ENCODE assay signal across 9 cellular contexts in the genomic region with DNA sequence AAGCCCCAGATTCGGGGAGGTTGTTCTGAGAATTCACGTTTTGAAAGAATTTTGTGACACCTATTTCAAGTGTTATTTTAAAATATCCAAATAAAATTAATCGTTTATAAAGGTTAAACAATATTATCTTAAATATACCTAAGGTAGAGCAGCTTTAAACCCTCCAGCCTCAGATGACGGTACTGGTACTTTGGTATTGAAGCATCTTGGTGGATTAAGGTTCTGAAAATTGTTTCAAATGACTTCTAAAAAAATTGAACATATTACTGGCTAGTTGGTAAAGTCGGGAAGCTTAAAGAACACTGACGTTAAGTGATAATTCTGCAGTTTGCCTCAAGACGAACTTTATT. TPM values are rescaled to one million over a fixed set of nuclear protein-coding genes. Genes with fewer than 3 reads are reported as not detected.
DNase-seq lines count a peak whose midpoint lies in the region; ATAC-seq and TF ChIP-seq lines count a peak whose summit lies in the region.
"Had no signal": no experiment of that assay in that cellular context is flagged by ENCODE, and none has a peak within 500 bp of the region (broad histone marks: within the 10 kb centered on the region; RNA-seq: fewer than 3 reads in every experiment).

No MANE protein-coding gene starts in this region.

- no peak for TF ChIP-seq CTCF in MM.1S (IDR thresholded peaks at IDR 0.05; ENCODE audit: low read length)
- no peak for TF ChIP-seq CTCF in neural cell (IDR thresholded peaks at IDR 0.05; ENCODE audit: poor library complexity, severe bottlenecking)

- H3K79me2 ChIP-seq in MM.1S (ENCODE audit: low read length) (peaks cover 22% of the 10 kb centered on the region), neural cell (replicated peaks; ENCODE audit: insufficient read depth, low read length) (peaks cover 4% of the 10 kb centered on the region)

- H3K36me3 ChIP-seq in BLaER1 = peaks cover 35% of the 10 kb centered on the region
- peaks cover 20% of the 10 kb centered on the region; the same call in 1 of the 2 replicates for H3K36me3 ChIP-seq in MM.1S (replicated peaks; ENCODE audit: insufficient read depth, low read length)
- peaks cover 6 to 31% of the 10 kb centered on the region in 2 donors for H3K36me3 ChIP-seq in duodenal mucosa (ENCODE audit: control insufficient read depth in 1 of 2, insufficient read depth in 2 of 2, low read length in 2 of 2)
- H3K36me3 ChIP-seq in neural cell (ENCODE audit: insufficient read depth, low read length) = peaks cover 12% of the 10 kb centered on the region

- no peak for TF ChIP-seq POLR2A in erythroblast (IDR thresholded peaks at IDR 0.05; ENCODE audit: low read length)

- H3K27me3 ChIP-seq in BLaER1 (no peaks in the 10 kb centered on the region), MM.1S (replicated peaks; ENCODE audit: insufficient read depth, low read length) (no peaks in the 10 kb centered on the region), duodenal mucosa (ENCODE audit: control insufficient read depth in 1 of 2, insufficient read depth in 2 of 2, low read length in 2 of 2) (no peaks in the 10 kb centered on the region), neural cell (ENCODE audit: insufficient read depth, low read depth, low read length) (no peaks in the 10 kb centered on the region)

- ATAC-seq in activated CD4-positive, CD25-positive, alpha-beta regulatory T cell treated with anti-CD3 and anti-CD28 coated beads, Interleukin-2, amount 50 U/mL, for 24 hours = no peak

- peak overlapping the region; percentile 76 for H3K4me3 ChIP-seq in BLaER1
- peak overlapping the region; percentile 80 for H3K4me3 ChIP-seq in MM.1S (ENCODE audit: low read length)
- peak overlapping the region; percentile 87 to 99 for H3K4me3 ChIP-seq in duodenal mucosa (ENCODE audit: low read depth in 1 of 2, low read length in 2 of 2)
- peak overlapping the region; percentile 74 for H3K4me3 ChIP-seq in neural cell (ENCODE audit: low read length)

- DNase-seq in MM.1S (no peak), erythroblast (lab: John Stamatoyannopoulos, UW) (no peak), kidney glomerular epithelial cell (lab: John Stamatoyannopoulos, UW) (no peak), OCI-M1 (lab: John Stamatoyannopoulos, UW) (no peak)
- DNase-seq: NCI-H1436 treated with DMSO at 0.1 percent for 48 hours had no signal

- H3K9me2 ChIP-seq in MM.1S (replicated peaks; ENCODE audit: insufficient read depth, low read length) = no peaks in the 10 kb centered on the region
- no peaks in the 10 kb centered on the region for H3K9me2 ChIP-seq in neural cell (ENCODE audit: insufficient read depth, low read length)

- TF ChIP-seq EP300 in neural cell (conservative IDR thresholded peaks at IDR 0.05; ENCODE audit: poor library complexity, severe bottlenecking) = peak; percentile 2

- H3K4me2 ChIP-seq in BLaER1 (peak overlapping the region; percentile 94), MM.1S (ENCODE audit: low read depth, low read length) (peak overlapping the region; percentile 58; the same call in 1 of the 2 replicates), neural cell (ENCODE audit: low read length) (no peak overlapping the region)

- peaks cover 19% of the 10 kb centered on the region for H3K4me1 ChIP-seq in BLaER1
- no peaks in the 10 kb centered on the region for H3K4me1 ChIP-seq in MM.1S (ENCODE audit: low read length)
- peaks cover 10 to 11% of the 10 kb centered on the region in 2 donors for H3K4me1 ChIP-seq in duodenal mucosa (ENCODE audit: control insufficient read depth in 1 of 2, insufficient read depth in 2 of 2, low read length in 2 of 2)

- H3K9me3 ChIP-seq in BLaER1 = no peaks in the 10 kb centered on the region
- H3K9me3 ChIP-seq in MM.1S (replicated peaks; ENCODE audit: insufficient read depth, low read length) = no peaks in the 10 kb centered on the region
- H3K9me3 ChIP-seq in duodenal mucosa (ENCODE audit: control insufficient read depth in 1 of 2, low read length in 2 of 2) = no peaks in the 10 kb centered on the region
- H3K9me3 ChIP-seq in neural cell (ENCODE audit: low read length) = no peaks in the 10 kb centered on the region

- peak overlapping the region; percentile 82 for H2AFZ ChIP-seq in MM.1S (ENCODE audit: low read length)
- H2AFZ ChIP-seq in neural cell (ENCODE audit: low read depth, low read length) = peak overlapping the region; percentile 71

- H4K20me1 ChIP-seq in BLaER1 (no peaks in the 10 kb centered on the region), MM.1S (ENCODE audit: insufficient read depth, low read length) (no peaks in the 10 kb centered on the region), neural cell (ENCODE audit: insufficient read depth) (no peaks in the 10 kb centered on the region)

- H3K9ac ChIP-seq in BLaER1 (no peak overlapping the region), MM.1S (ENCODE audit: low read length) (peak overlapping the region; percentile 87; the same call in 1 of the 2 replicates), duodenal mucosa (ENCODE audit: low read depth in 1 of 2, low read length in 2 of 2) (no peak overlapping the region), neural cell (ENCODE audit: low read length) (peak overlapping the region; percentile 76)

- H3K27ac ChIP-seq in BLaER1 (0 out of 2 replicates have a peak overlapping the region, but pooled peaks have one; percentile 82), MM.1S (ENCODE audit: low read length) (peak overlapping the region; percentile 91; the same call in 1 of the 2 replicates), duodenal mucosa (ENCODE audit: low read depth, low read length) (no peak overlapping the region), neural cell (ENCODE audit: low read length) (no peak overlapping the region)

- H3F3A ChIP-seq in MM.1S (ENCODE audit: insufficient read depth, low read length) (peaks cover 10% of the 10 kb centered on the region; the same call in 1 of the 2 replicates), neural cell (ENCODE audit: insufficient read depth, low read length, poor library complexity, severe bottlenecking) (no peaks in the 10 kb centered on the region)

- TF ChIP-seq RAD21 in neural cell (conservative IDR thresholded peaks at IDR 0.05) = no peak

TF ChIP-seq in neural cell, 6 proteins besides CTCF, POLR2A, EP300 and RAD21:
- TF ChIP-seq, protein P1, sequence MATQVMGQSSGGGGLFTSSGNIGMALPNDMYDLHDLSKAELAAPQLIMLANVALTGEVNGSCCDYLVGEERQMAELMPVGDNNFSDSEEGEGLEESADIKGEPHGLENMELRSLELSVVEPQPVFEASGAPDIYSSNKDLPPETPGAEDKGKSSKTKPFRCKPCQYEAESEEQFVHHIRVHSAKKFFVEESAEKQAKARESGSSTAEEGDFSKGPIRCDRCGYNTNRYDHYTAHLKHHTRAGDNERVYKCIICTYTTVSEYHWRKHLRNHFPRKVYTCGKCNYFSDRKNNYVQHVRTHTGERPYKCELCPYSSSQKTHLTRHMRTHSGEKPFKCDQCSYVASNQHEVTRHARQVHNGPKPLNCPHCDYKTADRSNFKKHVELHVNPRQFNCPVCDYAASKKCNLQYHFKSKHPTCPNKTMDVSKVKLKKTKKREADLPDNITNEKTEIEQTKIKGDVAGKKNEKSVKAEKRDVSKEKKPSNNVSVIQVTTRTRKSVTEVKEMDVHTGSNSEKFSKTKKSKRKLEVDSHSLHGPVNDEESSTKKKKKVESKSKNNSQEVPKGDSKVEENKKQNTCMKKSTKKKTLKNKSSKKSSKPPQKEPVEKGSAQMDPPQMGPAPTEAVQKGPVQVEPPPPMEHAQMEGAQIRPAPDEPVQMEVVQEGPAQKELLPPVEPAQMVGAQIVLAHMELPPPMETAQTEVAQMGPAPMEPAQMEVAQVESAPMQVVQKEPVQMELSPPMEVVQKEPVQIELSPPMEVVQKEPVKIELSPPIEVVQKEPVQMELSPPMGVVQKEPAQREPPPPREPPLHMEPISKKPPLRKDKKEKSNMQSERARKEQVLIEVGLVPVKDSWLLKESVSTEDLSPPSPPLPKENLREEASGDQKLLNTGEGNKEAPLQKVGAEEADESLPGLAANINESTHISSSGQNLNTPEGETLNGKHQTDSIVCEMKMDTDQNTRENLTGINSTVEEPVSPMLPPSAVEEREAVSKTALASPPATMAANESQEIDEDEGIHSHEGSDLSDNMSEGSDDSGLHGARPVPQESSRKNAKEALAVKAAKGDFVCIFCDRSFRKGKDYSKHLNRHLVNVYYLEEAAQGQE (IDR thresholded peaks at IDR 0.05; ENCODE audit: borderline replicate concordance) = no peak
- no peak for TF ChIP-seq EZH2 (IDR thresholded peaks at IDR 0.05; ENCODE audit: borderline replicate concordance, insufficient read depth, low read length, poor library complexity, severe bottlenecking)
- no peak for TF ChIP-seq TAF1 (IDR thresholded peaks at IDR 0.05; ENCODE audit: low read depth)
- TF ChIP-seq SMC3 (conservative IDR thresholded peaks at IDR 0.05; ENCODE audit: poor library complexity) = no peak
- no peak for TF ChIP-seq POLR2AphosphoS5 (IDR thresholded peaks at IDR 0.05)
- no peak for TF ChIP-seq MXI1 (conservative IDR thresholded peaks at IDR 0.05; ENCODE audit: poor library complexity, severe bottlenecking)

RNA-seq across cellular contexts. Expression of a gene that starts 0.4 kb away (rescaled TPM):
- 17.4 and 30.4 TPM in 2 replicates for polyA plus RNA-seq in neural cell
- 35.8 and 37.5 TPM in 2 replicates for polyA minus RNA-seq in neural cell

RNA-seq across cellular contexts. Expression of a gene that starts 31.5 kb away (rescaled TPM):
- 0.28 and 2.0 TPM in 2 replicates for polyA plus RNA-seq in neural cell
- polyA minus RNA-seq in neural cell = 0.69 and 1.5 TPM in 2 replicates

RNA-seq across cellular contexts. Expression of a gene that starts 49.1 kb away (rescaled TPM):
- not detected in 2 replicates for polyA plus RNA-seq in neural cell
- polyA minus RNA-seq in neural cell = not detected in 2 replicates

RNA-seq across cellular contexts. Expression of a gene that starts 55.5 kb away (rescaled TPM):
- polyA plus RNA-seq in neural cell = not detected in 2 replicates
- polyA minus RNA-seq in neural cell = not detected in 2 replicates

Comparison
In these comparisons a context has a peak if more than half of its experiments do, and no peak if none do; other contexts are left out.
1. H3K27ac ChIP-seq: peak in BLaER1 (single experiment) and MM.1S (single experiment); none in duodenal mucosa (single experiment) and neural cell (single experiment).
2. H3K9ac ChIP-seq: peak in MM.1S (single experiment) and neural cell (single experiment); none in BLaER1 (single experiment) and duodenal mucosa (0 of 2).
3. Peak in every context shown above with its lines, with median percentiles within 50 percentile points of each other: H3K4me3 ChIP-seq.